Comparison of ENCODE assay signal across 10 cellular contexts in the genomic region with DNA sequence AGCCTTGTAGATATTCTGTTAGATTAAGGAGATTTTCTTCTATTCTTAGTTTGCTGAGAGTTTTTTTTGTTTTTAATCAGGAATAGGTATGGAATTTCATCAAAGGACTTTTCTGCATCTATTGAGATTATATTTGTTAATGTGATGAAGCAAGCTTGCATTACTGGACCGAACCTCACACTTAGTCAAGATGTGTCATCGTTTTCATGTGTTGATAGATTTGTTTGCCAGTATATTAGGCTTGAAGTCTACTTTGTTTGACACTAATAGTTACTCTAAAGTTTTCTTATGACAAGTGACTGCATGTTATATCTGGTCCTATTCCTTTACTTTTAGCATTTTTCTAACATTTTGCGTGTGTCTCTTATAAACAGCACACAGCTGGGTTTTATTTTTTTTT. TPM values are rescaled to one million over a fixed set of nuclear protein-coding genes. Genes with fewer than 3 reads are reported as not detected.
"Had no signal": no experiment of that assay in that cellular context is flagged by ENCODE, and none has a peak within 500 bp of the region (broad histone marks: within the 10 kb centered on the region; RNA-seq: fewer than 3 reads in every experiment).

No MANE protein-coding gene starts in this region.

- H3K27ac ChIP-seq: HL-60 had no signal

- H3K4me1 ChIP-seq: HAP-1 had no signal

- H3K9me3 ChIP-seq: HAP-1 had no signal

- H3K4me3 ChIP-seq: GM23338, HAP-1 had no signal

- H2AFZ ChIP-seq: GM23338 had no signal

- H3K36me3 ChIP-seq: HAP-1 had no signal

- H3K4me2 ChIP-seq: GM23338 had no signal

- ATAC-seq: GM23338, HCT116, HepG2 had no signal

- DNase-seq: H7, HFFc6 had no signal

- FAIRE-seq: H1, HepG2 had no signal

RNA-seq across cellular contexts. Expression of gene HACD4, which starts 12.4 kb away (rescaled TPM):
- total RNA-seq: HepG2, HT1080 had no signal
- polyA plus RNA-seq: HepG2 had no signal

RNA-seq across cellular contexts. Expression of gene IFNB1, which starts 33.9 kb away (rescaled TPM):
- total RNA-seq: GM23338, H1, H7, HepG2, HFFc6, HT1080 had no signal
- polyA plus RNA-seq: GM23338, H1, HepG2, IgD-negative memory B cell had no signal
